In genomic region chr1:67430358-67431155, GRCh38 we compare ENCODE assay signal across 8 cellular contexts. TPM values are rescaled to one million over a fixed set of nuclear protein-coding genes. Genes with fewer than 3 reads are reported as not detected.
DNase-seq lines count a peak whose midpoint lies in the region; ATAC-seq, FAIRE-seq and TF ChIP-seq lines count a peak whose summit lies in the region.

Gene SERBP1, minus strand, starts transcription at chr1:67430402. Its CDS starts 102 bp downstream, at chr1:67430300.

- TF ChIP-seq POLR2A in H1 (IDR thresholded peaks at IDR 0.05; ENCODE audit: control extremely low read depth in 1 of 2, low read depth in 2 of 2, low read length in 2 of 2) = peak; percentile 58 to 74

- H2AFZ ChIP-seq in H1 (ENCODE audit: low read length) = peak within 1 kb of the TSS; percentile 99
- H2AFZ ChIP-seq in mesenchymal stem cell (ENCODE audit: low read depth, low read length) = peak within 1 kb of the TSS; percentile 94

- H2BK5ac ChIP-seq in H1 (ENCODE audit: low read depth, low read length) = peak within 1 kb of the TSS; percentile 91
- H2BK5ac ChIP-seq in mesenchymal stem cell (ENCODE audit: low read depth, low read length, poor library complexity, severe bottlenecking) = no peak within 1 kb of the TSS

- no peak for TF ChIP-seq CTCF in H1 (IDR thresholded peaks at IDR 0.05; ENCODE audit: control extremely low read depth in 1 of 3, insufficient read depth in 1 of 3, low read depth in 1 of 3, low read length in 3 of 3)

- DNase-seq in COLO668 (lab: John Stamatoyannopoulos, UW; ENCODE audit: unreplicated experiment) (peak; percentile 100), HTR-8/SVneo (ENCODE audit: insufficient read length, low spot score) (peak; percentile 86), NOMO-1 treated with dmso at 0.1 percent for 144 hours (lab: John Stamatoyannopoulos, UW; ENCODE audit: unreplicated experiment) (peak; percentile 97), H1 (ENCODE audit: low read depth in 1 of 2, low spot score in 2 of 2) (peak; percentile 92 to 95), mesenchymal stem cell (peak; percentile 97)
- peak; percentile 78 to 88 (median 78) for DNase-seq in activated CD8-positive, alpha-beta memory T cell treated with anti-CD3 and anti-CD28 coated beads for 48 hours (ENCODE audit: low read depth in 2 of 3, low spot score in 2 of 3)
- peak; percentile 92 for DNase-seq in stimulated activated CD8-positive, alpha-beta memory T cell treated with anti-CD3 and anti-CD28 coated beads, Interleukin-12 subunit alpha, Interleukin-12 subunit beta, amount 100 ng/mL, for 4 hours (ENCODE audit: low read depth)

- TF ChIP-seq RAD21 in H1 (IDR thresholded peaks at IDR 0.05 in 1 of 2, conservative IDR thresholded peaks at IDR 0.05 in 1 of 2; ENCODE audit: low read depth in 2 of 2, low read length in 2 of 2) = no peak; a peak in 1 of 4 replicates

- peak within 1 kb of the TSS; percentile 99 for H4K5ac ChIP-seq in H1 (ENCODE audit: insufficient read length, low read depth, low read length)

- peak within 1 kb of the TSS; percentile 96 for H3K4ac ChIP-seq in H1 (replicated peaks; ENCODE audit: insufficient read length, low read depth, low read length)
- H3K4ac ChIP-seq in mesenchymal stem cell (ENCODE audit: low read depth in 1 of 2, low read length in 2 of 2) = peak within 1 kb of the TSS; percentile 0 to 35

- peak within 1 kb of the TSS; percentile 94 to 99 (median 98) for H3K9ac ChIP-seq in H1 (replicated peaks in 1 of 4; ENCODE audit: extremely low read depth in 1 of 4, low read depth in 3 of 4, low read length in 3 of 4)
- H3K9ac ChIP-seq in mesenchymal stem cell (ENCODE audit: low read length) = peak within 1 kb of the TSS; percentile 95

- H3K9me3 ChIP-seq in H1 (ENCODE audit: insufficient read depth in 2 of 2, low read depth in 1 of 2, low read length in 1 of 2) = no peaks in the 10 kb centered on the region
- H3K9me3 ChIP-seq in mesenchymal stem cell (ENCODE audit: control insufficient read depth, low read length) = no peaks in the 10 kb centered on the region

- H3K23me2 ChIP-seq in H1 (ENCODE audit: low read depth, low read length) = peaks cover 7% of the 10 kb centered on the region

- peak within 1 kb of the TSS; percentile 91 to 94 for H3K4me2 ChIP-seq in H1 (ENCODE audit: insufficient read depth in 1 of 2, low read depth in 2 of 2, low read length in 2 of 2)
- H3K4me2 ChIP-seq in mesenchymal stem cell (ENCODE audit: low read length, poor library complexity, severe bottlenecking) = peak within 1 kb of the TSS; percentile 62

- peak within 1 kb of the TSS; percentile 96 for H3K56ac ChIP-seq in H1 (replicated peaks; ENCODE audit: insufficient read length, low read depth, low read length)

- H2AK5ac ChIP-seq in H1 (ENCODE audit: low read depth, low read length) (peak within 1 kb of the TSS; percentile 47; the same call in 1 of the 2 replicates), mesenchymal stem cell (ENCODE audit: low read length, severe bottlenecking) (no peak within 1 kb of the TSS)

- H3K79me1 ChIP-seq in H1 (ENCODE audit: low read depth, low read length) = no peaks in the 10 kb centered on the region
- H3K79me1 ChIP-seq in mesenchymal stem cell (replicated peaks; ENCODE audit: low read length, poor library complexity, severe bottlenecking) = peaks cover 2% of the 10 kb centered on the region

- H2BK120ac ChIP-seq in H1 (replicated peaks; ENCODE audit: low read depth, low read length) (peak within 1 kb of the TSS; percentile 88), mesenchymal stem cell (ENCODE audit: low read depth, low read length) (no peak within 1 kb of the TSS)

- H3K14ac ChIP-seq in H1 (ENCODE audit: insufficient read length) = peak within 1 kb of the TSS; percentile 97
- H3K14ac ChIP-seq in mesenchymal stem cell (ENCODE audit: low read length in 2 of 2) = peak within 1 kb of the TSS in 1 of 2 experiments; percentile 2

- peak within 1 kb of the TSS; percentile 95 to 100 (median 98) for H3K4me3 ChIP-seq in H1 (ENCODE audit: extremely low read depth in 1 of 4, insufficient read depth in 2 of 4, low read depth in 3 of 4, low read length in 4 of 4)
- peak within 1 kb of the TSS; percentile 72 to 98 for H3K4me3 ChIP-seq in mesenchymal stem cell (ENCODE audit: insufficient read depth in 1 of 2, low read depth in 1 of 2, low read length in 2 of 2)

- peak within 1 kb of the TSS; percentile 97 for H4K8ac ChIP-seq in H1 (ENCODE audit: extremely low read depth, insufficient read depth, low read length)
- peak within 1 kb of the TSS; percentile 79 for H4K8ac ChIP-seq in mesenchymal stem cell (ENCODE audit: low read length)

- peaks cover 40 to 56% of the 10 kb centered on the region in 2 experiments for H3K79me2 ChIP-seq in H1 (ENCODE audit: control insufficient read depth in 1 of 2, insufficient read depth in 2 of 2, low read length in 2 of 2)

- peak within 1 kb of the TSS; percentile 94 for H3K27ac ChIP-seq in H1 (ENCODE audit: low read depth, low read length)
- peak within 1 kb of the TSS; percentile 65 for H3K27ac ChIP-seq in mesenchymal stem cell (ENCODE audit: low read length, poor library complexity, severe bottlenecking)

- H2BK20ac ChIP-seq in H1 (ENCODE audit: low read length) = 0 out of 2 replicates have a peak within 1 kb of the TSS, but pooled peaks have one; percentile 88

- CTCF ChIA-PET in H1 (lab: Charles Lee; ENCODE audit: partially characterized antibody) = interaction anchor here (1.1 to 6.7 kb wide), 7 partner anchors 12 to 85 kb away, joined by 3 to 40 read pairs (median 9); no protein-coding TSS in a partner anchor

- H3K18ac ChIP-seq in H1 (ENCODE audit: extremely low read depth, low read length) = peak within 1 kb of the TSS; percentile 98
- peak within 1 kb of the TSS; percentile 61 to 82 for H3K18ac ChIP-seq in mesenchymal stem cell (ENCODE audit: low read depth in 1 of 2, low read length in 2 of 2)

- peak; percentile 84 for ATAC-seq in GM21367 (IDR thresholded peaks at IDR 0.05; ENCODE audit: unreplicated experiment)

- peaks cover 25 to 40% of the 10 kb centered on the region in 2 experiments for H4K20me1 ChIP-seq in H1 (replicated peaks in 1 of 2; ENCODE audit: control insufficient read depth in 1 of 2, insufficient read depth in 2 of 2, low read length in 2 of 2)

- FAIRE-seq in HTR-8/SVneo (lab: Jason Lieb, UNC) = peak; percentile 93
- FAIRE-seq in H1 (lab: Jason Lieb, UNC) = peak; percentile 82

- H2BK15ac ChIP-seq in H1 (ENCODE audit: low read length) (peak within 1 kb of the TSS; percentile 98), mesenchymal stem cell (ENCODE audit: low read depth, poor library complexity, severe bottlenecking) (no peak within 1 kb of the TSS)

- POLR2A ChIA-PET in H1 (lab: Charles Lee; ENCODE audit: partially characterized antibody) = interaction anchor here (0.6 to 7.8 kb wide), 32 partner anchors 10 to 1835 kb away, joined by 3 to 153 read pairs (median 6); partner anchors contain the start of genes DNAI4, GADD45A and MIER1

- H3K23ac ChIP-seq in H1 (ENCODE audit: insufficient read length) = no peak within 1 kb of the TSS
- peak within 1 kb of the TSS in 1 of 2 experiments; percentile 16 for H3K23ac ChIP-seq in mesenchymal stem cell (ENCODE audit: low read length in 2 of 2)

- TF ChIP-seq EP300 in H1 (IDR thresholded peaks at IDR 0.05; ENCODE audit: borderline replicate concordance in 1 of 2, low read depth in 2 of 2, low read length in 2 of 2) = no peak

- H4K91ac ChIP-seq in H1 (replicated peaks; ENCODE audit: insufficient read length, low read length) (peak within 1 kb of the TSS; percentile 92), mesenchymal stem cell (ENCODE audit: low read length) (peak within 1 kb of the TSS; percentile 47)

- WGBS in H1 (ENCODE audit: extremely low coverage in 1 of 2, insufficient coverage in 1 of 2, insufficient read length in 1 of 2, insufficient replicate concordance in 2 of 2, low coverage in 1 of 2, low lambda C conversion rate in 2 of 2, missing lambda C conversion rate in 1 of 2), 2 experiments = 3% methylated on average over 60 of the region's 62 CpGs; no CpG with 5 or more reads in 1 of the 2 experiments
- under 1% methylated on average over 50 of the region's 62 CpGs for WGBS in mesenchymal stem cell

- H3K27me3 ChIP-seq in H1 (replicated peaks in 1 of 4; ENCODE audit: control insufficient read depth in 3 of 4, extremely low read depth in 1 of 4, insufficient read depth in 3 of 4, low read length in 3 of 4) = no peaks in the 10 kb centered on the region
- no peaks in the 10 kb centered on the region for H3K27me3 ChIP-seq in mesenchymal stem cell (ENCODE audit: control insufficient read depth in 1 of 2, insufficient read depth in 1 of 2, low read length in 2 of 2)

- H3K36me3 ChIP-seq in H1 (ENCODE audit: control insufficient read depth in 2 of 4, insufficient read depth in 4 of 4, low read length in 3 of 4) = peaks cover 0 to 25% (median 8%) of the 10 kb centered on the region in 4 experiments; a peak in 7 of 8 replicates
- peaks cover 3 to 7% of the 10 kb centered on the region in 2 experiments for H3K36me3 ChIP-seq in mesenchymal stem cell (ENCODE audit: control insufficient read depth in 1 of 2, insufficient read depth in 2 of 2, low read depth in 1 of 2, low read length in 2 of 2)

- H3K4me1 ChIP-seq in H1 (replicated peaks in 1 of 4; ENCODE audit: control insufficient read depth in 3 of 4, insufficient read depth in 4 of 4, low read length in 3 of 4) (peaks cover 0 to 12% (median 2%) of the 10 kb centered on the region in 4 experiments; a peak in 3 of 7 replicates), mesenchymal stem cell (ENCODE audit: control insufficient read depth, insufficient read depth, low read depth, low read length) (peaks cover 1% of the 10 kb centered on the region)

- H2BK12ac ChIP-seq in H1 (ENCODE audit: low read depth, low read length) (peak within 1 kb of the TSS; percentile 52), mesenchymal stem cell (ENCODE audit: low read length in 2 of 2) (peak within 1 kb of the TSS in 1 of 2 experiments; percentile 45)

TF ChIP-seq in H1, 55 proteins besides CTCF, POLR2A, EP300 and RAD21 (continues in another document):
- no peak for TF ChIP-seq GTF2F1 (IDR thresholded peaks at IDR 0.05; ENCODE audit: borderline replicate concordance, low read depth, low read length)
- TF ChIP-seq FOSL1 (IDR thresholded peaks at IDR 0.05; ENCODE audit: insufficient read depth, low read depth, low read length) = no peak

RNA-seq across cellular contexts. Expression of gene SERBP1, which starts in this region (rescaled TPM):
- 536 and 539 TPM in 2 replicates for total RNA-seq in H1 (2021; fragmentation: NEBNext Ultra II Directional; extraction: Animal tissue kit (Norgen Biotek cat#: 25700))
- 220 and 229 TPM in 2 replicates for polyA plus RNA-seq in H1 (2011; rRNA removed)
- 513 TPM for polyA plus RNA-seq in H1 (2011; cell fraction: cytosol; rRNA removed)
- 129 TPM for polyA plus RNA-seq in H1 (2011; cell fraction: nucleus; rRNA removed)
- 435 to 536 TPM (median 461 TPM) in 4 replicates for polyA plus RNA-seq in H1 (2012, experiment 1 of 2)
- polyA plus RNA-seq in H1 (2012, experiment 2 of 2) = 73.0 TPM
- polyA plus RNA-seq in H1 (2013, experiment 1 of 2) = 541 TPM
- polyA plus RNA-seq in H1 (2013, experiment 2 of 2) = 542 TPM
- polyA minus RNA-seq in H1 (2011; rRNA and poly(A)+ RNA removed) = 94.6 and 100 TPM in 2 replicates
- 229 TPM for polyA minus RNA-seq in H1 (2011; cell fraction: cytosol; rRNA and poly(A)+ RNA removed)
- polyA minus RNA-seq in H1 (2011; cell fraction: nucleus; rRNA and poly(A)+ RNA removed) = 159 TPM
- polyA plus RNA-seq in mesenchymal stem cell (2013, experiment 1 of 2) = 207 TPM
- polyA plus RNA-seq in mesenchymal stem cell (2013, experiment 2 of 2) = 206 TPM

Comparison
In these comparisons a context has a peak if more than half of its experiments do, and no peak if none do; other contexts are left out.
1. Peak in every context shown above with its lines: DNase-seq, ATAC-seq, H3K4me3 ChIP-seq and H3K27ac ChIP-seq.